Comparison of ENCODE assay signal across 19 cellular contexts in the genomic region with DNA sequence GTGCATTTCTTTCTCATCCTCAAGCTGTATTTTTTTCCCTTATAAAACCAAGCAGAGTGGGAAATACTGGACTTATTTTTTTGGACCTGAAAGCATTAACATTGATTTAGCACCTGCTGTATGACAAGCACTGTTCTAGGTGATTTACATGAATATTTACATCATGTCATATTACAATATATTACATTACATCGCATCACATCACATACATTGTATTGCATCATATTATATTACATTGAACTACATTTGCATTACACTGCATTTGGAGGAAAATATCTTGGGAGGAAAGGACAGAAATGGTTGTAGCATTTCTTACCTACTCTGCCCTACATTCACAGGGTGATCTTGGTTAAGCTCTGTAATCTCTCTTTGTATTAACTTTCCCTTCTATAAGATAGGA.
"Had no signal": no experiment of that assay in that cellular context is flagged by ENCODE, and none has a peak within 500 bp of the region (broad histone marks: within the 10 kb centered on the region; RNA-seq: fewer than 3 reads in every experiment).

No MANE protein-coding gene starts in this region.

- H3K27ac ChIP-seq: brain microvascular endothelial cell had no signal

- DNase-seq: activated B cell treated with CpG ODN at 0.5 μM for 24 hours; activated CD4-positive, alpha-beta memory T cell treated with anti-CD3 and anti-CD28 coated beads for 36 hours; activated CD4-positive, alpha-beta T cell treated with anti-CD3 and anti-CD28 coated beads for 4 hours; activated naive CD4-positive, alpha-beta T cell treated with anti-CD3 and anti-CD28 coated beads for 36 hours; aorta; cerebellar nuclear complex; cortex of kidney; effector CD4-positive, alpha-beta T cell; foreskin fibroblast; glutamatergic neuron; nephron progenitor cell; nucleus accumbens; stimulated activated CD4-positive, alpha-beta T cell treated with anti-CD3 and anti-CD28 coated beads, Interleukin-12 subunit alpha, Interleukin-12 subunit beta, amount 100 ng/mL, for 4 hours; stimulated activated CD4-positive, alpha-beta T cell treated with anti-CD3 and anti-CD28 coated beads, Interleukin-1b, Interleukin-23, amount 100 ng/mL, for 48 hours; stimulated activated CD8-positive, alpha-beta memory T cell treated with anti-CD3 and anti-CD28 coated beads, Interleukin-4, amount 100 ng/mL, for 48 hours; stimulated activated naive CD4-positive, alpha-beta T cell; T-helper 1 cell; T-helper 9 cell had no signal

- H3K36me3 ChIP-seq: brain microvascular endothelial cell had no signal

- H3K27me3 ChIP-seq: brain microvascular endothelial cell had no signal
